In genomic region chr18:11946756-11947155, GRCh38 we compare ENCODE assay signal across 8 cellular contexts. TPM values are rescaled to one million over a fixed set of nuclear protein-coding genes. Genes with fewer than 3 reads are reported as not detected.
DNase-seq lines count a peak whose midpoint lies in the region; ATAC-seq and TF ChIP-seq lines count a peak whose summit lies in the region.

No MANE protein-coding gene starts in this region.

- DNase-seq in RWPE2 (ENCODE audit: low spot score) (no peak), fibroblast of lung (ENCODE audit: low read depth in 2 of 2) (peak; percentile 66 to 68), GM19240 (ENCODE audit: insufficient read length, low spot score) (no peak), ureter (ENCODE audit: low spot score) (no peak), NK-92 (lab: John Stamatoyannopoulos, UW; ENCODE audit: unreplicated experiment) (no peak), LoVo (ENCODE audit: low spot score) (no peak)

- H3K9me3 ChIP-seq in RWPE2 (ENCODE audit: severe bottlenecking) (no peaks in the 10 kb centered on the region), fibroblast of lung (ENCODE audit: control insufficient read depth, insufficient read depth, low read depth, low read length) (no peaks in the 10 kb centered on the region), parathyroid adenoma (ENCODE audit: control insufficient read depth, low read length) (no peaks in the 10 kb centered on the region)

- peak overlapping the region; percentile 9 for H3K4me3 ChIP-seq in RWPE2 (ENCODE audit: severe bottlenecking)
- peak overlapping the region in 3 of 4 experiments; percentile 10 to 49 (median 37) for H3K4me3 ChIP-seq in fibroblast of lung (replicated peaks in 1 of 4; ENCODE audit: control extremely low read depth in 1 of 4, insufficient read depth in 1 of 4, low read depth in 3 of 4, low read length in 4 of 4)
- H3K4me3 ChIP-seq in parathyroid adenoma (ENCODE audit: low read depth, low read length): peak overlapping the region; percentile 57

- ATAC-seq in GM21447 (IDR thresholded peaks at IDR 0.05; ENCODE audit: unreplicated experiment) (peak; percentile 18), RWPE2 (ENCODE audit: low read depth) (peak; percentile 52)

- H3K27me3 ChIP-seq in RWPE2 (ENCODE audit: insufficient read depth, poor library complexity, severe bottlenecking) (no peaks in the 10 kb centered on the region), fibroblast of lung (ENCODE audit: control insufficient read depth, insufficient read depth, low read length) (no peaks in the 10 kb centered on the region), parathyroid adenoma (ENCODE audit: control insufficient read depth, insufficient read depth, low read length) (no peaks in the 10 kb centered on the region)

- H3K4me1 ChIP-seq in RWPE2 (ENCODE audit: insufficient read depth, poor library complexity, severe bottlenecking) (peaks cover 12% of the 10 kb centered on the region), fibroblast of lung (ENCODE audit: control insufficient read depth, extremely low read depth, insufficient read depth, low read length) (peaks cover 8% of the 10 kb centered on the region), parathyroid adenoma (peaks cover 16% of the 10 kb centered on the region)

- H2AFZ ChIP-seq in fibroblast of lung (ENCODE audit: low read length): peak overlapping the region; percentile 16
- peak overlapping the region; percentile 68 for H2AFZ ChIP-seq in parathyroid adenoma

- peak overlapping the region; percentile 53 for H3K4me2 ChIP-seq in fibroblast of lung (ENCODE audit: extremely low read depth, insufficient read depth, low read length)
- H3K4me2 ChIP-seq in parathyroid adenoma (ENCODE audit: low read length): peak overlapping the region; percentile 78

- H3K79me2 ChIP-seq in fibroblast of lung (ENCODE audit: control insufficient read depth, insufficient read depth, low read length): no peaks in the 10 kb centered on the region
- H3K79me2 ChIP-seq in parathyroid adenoma: no peaks in the 10 kb centered on the region

- TF ChIP-seq CTCF in RWPE2 (IDR thresholded peaks at IDR 0.05; ENCODE audit: poor library complexity, severe bottlenecking) (no peak), fibroblast of lung (conservative IDR thresholded peaks at IDR 0.05 in 1 of 2, IDR thresholded peaks at IDR 0.05 in 1 of 2; ENCODE audit: low read depth in 1 of 2, low read length in 2 of 2) (no peak), parathyroid adenoma (IDR thresholded peaks at IDR 0.05) (no peak)

- H3K27ac ChIP-seq in RWPE2 (ENCODE audit: poor library complexity, severe bottlenecking) (peak overlapping the region; percentile 38), fibroblast of lung (ENCODE audit: insufficient read depth, low read length) (peak overlapping the region; percentile 62), parathyroid adenoma (peak overlapping the region; percentile 15)

- H4K20me1 ChIP-seq in fibroblast of lung (ENCODE audit: control insufficient read depth, extremely low read depth, insufficient read depth, low read length): no peaks in the 10 kb centered on the region

- H3K36me3 ChIP-seq in RWPE2 (ENCODE audit: low read depth) (no peaks in the 10 kb centered on the region), fibroblast of lung (ENCODE audit: control insufficient read depth, insufficient read depth, low read length) (no peaks in the 10 kb centered on the region), parathyroid adenoma (ENCODE audit: control insufficient read depth, insufficient read depth, low read length) (no peaks in the 10 kb centered on the region)

- H3K9ac ChIP-seq in fibroblast of lung (ENCODE audit: insufficient read depth, low read length): no peak overlapping the region
- no peak overlapping the region for H3K9ac ChIP-seq in parathyroid adenoma

RNA-seq across cellular contexts. Expression of gene IMPA2, which starts 34.6 kb away (rescaled TPM):
- total RNA-seq in fibroblast of lung (19.5 and 23.0 TPM in 2 replicates), ureter (14.3 TPM)
- polyA plus RNA-seq in fibroblast of lung: 3.8 and 4.4 TPM in 2 replicates
- polyA plus RNA-seq in fibroblast of lung (2012): 7.4 and 9.2 TPM in 2 replicates
- 4.5 and 9.3 TPM in 2 replicates for polyA minus RNA-seq in fibroblast of lung (ENCODE audit: low replicate concordance)

RNA-seq across cellular contexts. Expression of gene MPPE1, which starts 38.6 kb away (rescaled TPM):
- 29.7 and 32.1 TPM in 2 replicates for total RNA-seq in fibroblast of lung
- polyA plus RNA-seq in fibroblast of lung: 16.5 and 23.3 TPM in 2 replicates
- 15.1 and 19.0 TPM in 2 replicates for polyA plus RNA-seq in fibroblast of lung (2012)
- polyA minus RNA-seq in fibroblast of lung (ENCODE audit: low replicate concordance): 2.5 and 18.7 TPM in 2 replicates
- 49.2 TPM for total RNA-seq in ureter

Comparison
In these comparisons a context has a peak if more than half of its experiments do, and no peak if none do; other contexts are left out.
1. DNase-seq: peak in fibroblast of lung (2 of 2); none in RWPE2 (single experiment), GM19240 (single experiment), ureter (single experiment), NK-92 (single experiment) and LoVo (single experiment).
2. Peak in every context shown above with its lines, with median percentiles within 50 percentile points of each other: H3K27ac ChIP-seq and H3K4me3 ChIP-seq.